In the genomic region with DNA sequence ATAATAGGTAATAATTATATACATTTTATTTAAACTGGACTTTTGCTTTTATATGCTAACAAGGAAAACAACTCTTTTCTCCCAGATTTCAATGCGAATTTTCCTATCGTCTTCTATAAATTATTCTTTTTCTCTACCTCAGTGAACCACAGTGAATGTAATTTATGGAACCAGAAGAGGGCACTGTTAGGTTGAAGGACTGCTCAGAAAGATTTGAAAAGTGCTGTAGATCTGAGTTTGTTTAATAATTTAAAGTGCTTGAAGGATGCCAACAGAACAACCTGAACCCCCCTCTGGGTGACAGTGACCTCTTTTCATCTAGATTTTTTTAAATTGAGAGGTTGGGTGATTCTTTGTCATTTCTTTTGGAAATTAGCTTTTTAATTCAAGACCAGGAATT, we compare ENCODE assay signal across 8 cellular contexts. TPM values are rescaled to one million over a fixed set of nuclear protein-coding genes. Genes with fewer than 3 reads are reported as not detected.
DNase-seq lines count a peak whose midpoint lies in the region; ATAC-seq and TF ChIP-seq lines count a peak whose summit lies in the region.

No MANE protein-coding gene starts in this region.

- H3K27me3 ChIP-seq in DOHH2 (ENCODE audit: control insufficient read depth, low read length): peaks cover 2% of the 10 kb centered on the region; the same call in 1 of the 2 replicates
- no peaks in the 10 kb centered on the region for H3K27me3 ChIP-seq in MM.1S (replicated peaks; ENCODE audit: insufficient read depth, low read length)
- no peaks in the 10 kb centered on the region for H3K27me3 ChIP-seq in left lung
- H3K27me3 ChIP-seq in tibial artery: no peaks in the 10 kb centered on the region

- H3K9me2 ChIP-seq in DOHH2 (replicated peaks; ENCODE audit: control insufficient read depth, low read length) (no peaks in the 10 kb centered on the region), MM.1S (replicated peaks; ENCODE audit: insufficient read depth, low read length) (no peaks in the 10 kb centered on the region)

- no peak overlapping the region for H3K9ac ChIP-seq in MM.1S (ENCODE audit: low read length)

- peak; percentile 37 for ATAC-seq in left lung
- ATAC-seq in activated naive CD4-positive, alpha-beta T cell treated with anti-CD3 and anti-CD28 coated beads, Interleukin-2, amount 50 U/mL, for 72 hours: no peak

- H3K9me3 ChIP-seq in DOHH2 (ENCODE audit: control insufficient read depth, insufficient read depth, low read length): no peaks in the 10 kb centered on the region
- H3K9me3 ChIP-seq in MM.1S (replicated peaks; ENCODE audit: insufficient read depth, low read length): no peaks in the 10 kb centered on the region
- H3K9me3 ChIP-seq in left lung: no peaks in the 10 kb centered on the region
- H3K9me3 ChIP-seq in tibial artery: no peaks in the 10 kb centered on the region

- H3K36me3 ChIP-seq in DOHH2 (ENCODE audit: control insufficient read depth, low read length): no peaks in the 10 kb centered on the region
- no peaks in the 10 kb centered on the region for H3K36me3 ChIP-seq in MM.1S (replicated peaks; ENCODE audit: insufficient read depth, low read length)
- peaks cover 0 to 33% of the 10 kb centered on the region in 2 donors for H3K36me3 ChIP-seq in left lung
- peaks cover 44 to 63% (median 56%) of the 10 kb centered on the region in 3 donors for H3K36me3 ChIP-seq in tibial artery

- no peaks in the 10 kb centered on the region for H3K4me1 ChIP-seq in DOHH2 (ENCODE audit: control insufficient read depth, low read length)
- H3K4me1 ChIP-seq in MM.1S (ENCODE audit: low read length): no peaks in the 10 kb centered on the region
- H3K4me1 ChIP-seq in left lung: no peaks in the 10 kb centered on the region
- no peaks in the 10 kb centered on the region for H3K4me1 ChIP-seq in tibial artery

- H3K27ac Mint-ChIP-seq in activated naive CD4-positive, alpha-beta T cell treated with anti-CD3 and anti-CD28 coated beads, Interleukin-2, amount 50 U/mL, for 72 hours: no peak overlapping the region

- no peaks in the 10 kb centered on the region for H3K36me3 Mint-ChIP-seq in activated naive CD4-positive, alpha-beta T cell treated with anti-CD3 and anti-CD28 coated beads, Interleukin-2, amount 50 U/mL, for 72 hours

- no peaks in the 10 kb centered on the region for H4K20me1 ChIP-seq in DOHH2 (ENCODE audit: control insufficient read depth, insufficient read depth, low read depth, low read length)
- H4K20me1 ChIP-seq in MM.1S (ENCODE audit: insufficient read depth, low read length): no peaks in the 10 kb centered on the region

- intact Hi-C loops in left lung (cut with DNase I): no loop called here
- intact Hi-C loops in tibial artery (cut with DNase I; ENCODE audit: low total_unique reads): no loop called here

- no peak overlapping the region for H2AFZ ChIP-seq in MM.1S (ENCODE audit: low read length)

- no peaks in the 10 kb centered on the region for H3K79me2 ChIP-seq in DOHH2 (ENCODE audit: control insufficient read depth, low read length)
- no peaks in the 10 kb centered on the region for H3K79me2 ChIP-seq in MM.1S (ENCODE audit: low read length)

- TF ChIP-seq CTCF in DOHH2 (IDR thresholded peaks at IDR 0.05; ENCODE audit: low read depth, low read length, poor library complexity, severe bottlenecking) (peak; percentile 47), MM.1S (IDR thresholded peaks at IDR 0.05; ENCODE audit: low read length) (peak; percentile 59), VCaP (conservative IDR thresholded peaks at IDR 0.05) (peak; percentile 73), left lung (IDR thresholded peaks at IDR 0.05) (peak in 1 of 2 donors; percentile 25), tibial artery (IDR thresholded peaks at IDR 0.05) (no peak)

- peak; percentile 55 for DNase-seq in MM.1S
- DNase-seq in left lung: no peak
- no peak for DNase-seq in tibial artery
- DNase-seq in T1000 (lab: John Stamatoyannopoulos, UW): no peak
- no peak for DNase-seq in NCI-H1048 (lab: John Stamatoyannopoulos, UW)
- DNase-seq in activated naive CD4-positive, alpha-beta T cell treated with anti-CD3 and anti-CD28 coated beads, Interleukin-2, amount 50 U/mL, for 72 hours (ENCODE audit: low spot score in 2 of 2): no peak

- H3K27ac ChIP-seq in DOHH2 (ENCODE audit: low read depth, low read length): no peak overlapping the region
- H3K27ac ChIP-seq in MM.1S (ENCODE audit: low read length): no peak overlapping the region
- H3K27ac ChIP-seq in VCaP: no peak overlapping the region
- no peak overlapping the region for H3K27ac ChIP-seq in left lung
- H3K27ac ChIP-seq in tibial artery: no peak overlapping the region

- H3K4me2 ChIP-seq in DOHH2 (ENCODE audit: low read length): no peak overlapping the region
- H3K4me2 ChIP-seq in MM.1S (ENCODE audit: low read depth, low read length): no peak overlapping the region

- H3F3A ChIP-seq in DOHH2 (ENCODE audit: control insufficient read depth, insufficient read depth) (no peaks in the 10 kb centered on the region), MM.1S (ENCODE audit: insufficient read depth, low read length) (no peaks in the 10 kb centered on the region)

- H3K9me3 Mint-ChIP-seq in activated naive CD4-positive, alpha-beta T cell treated with anti-CD3 and anti-CD28 coated beads, Interleukin-2, amount 50 U/mL, for 72 hours: no peaks in the 10 kb centered on the region

- H3K4me3 ChIP-seq in DOHH2 (ENCODE audit: low read length) (no peak overlapping the region), MM.1S (ENCODE audit: low read length) (no peak overlapping the region), left lung (no peak overlapping the region), tibial artery (no peak overlapping the region)

RNA-seq across cellular contexts. Expression of gene PHOX2B, which starts 54.9 kb away (rescaled TPM):
- total RNA-seq in left lung: not detected
- not detected for total RNA-seq in activated naive CD4-positive, alpha-beta T cell treated with anti-CD3 and anti-CD28 coated beads, Interleukin-2, amount 50 U/mL, for 72 hours

Comparison
In these comparisons a context has a peak if more than half of its experiments do, and no peak if none do; other contexts are left out.
1. CTCF ChIP-seq: peak in DOHH2 (single experiment), MM.1S (single experiment) and VCaP (single experiment); none in tibial artery (0 of 2).